9 cellular contexts compared by ENCODE assay signal in the genomic region with DNA sequence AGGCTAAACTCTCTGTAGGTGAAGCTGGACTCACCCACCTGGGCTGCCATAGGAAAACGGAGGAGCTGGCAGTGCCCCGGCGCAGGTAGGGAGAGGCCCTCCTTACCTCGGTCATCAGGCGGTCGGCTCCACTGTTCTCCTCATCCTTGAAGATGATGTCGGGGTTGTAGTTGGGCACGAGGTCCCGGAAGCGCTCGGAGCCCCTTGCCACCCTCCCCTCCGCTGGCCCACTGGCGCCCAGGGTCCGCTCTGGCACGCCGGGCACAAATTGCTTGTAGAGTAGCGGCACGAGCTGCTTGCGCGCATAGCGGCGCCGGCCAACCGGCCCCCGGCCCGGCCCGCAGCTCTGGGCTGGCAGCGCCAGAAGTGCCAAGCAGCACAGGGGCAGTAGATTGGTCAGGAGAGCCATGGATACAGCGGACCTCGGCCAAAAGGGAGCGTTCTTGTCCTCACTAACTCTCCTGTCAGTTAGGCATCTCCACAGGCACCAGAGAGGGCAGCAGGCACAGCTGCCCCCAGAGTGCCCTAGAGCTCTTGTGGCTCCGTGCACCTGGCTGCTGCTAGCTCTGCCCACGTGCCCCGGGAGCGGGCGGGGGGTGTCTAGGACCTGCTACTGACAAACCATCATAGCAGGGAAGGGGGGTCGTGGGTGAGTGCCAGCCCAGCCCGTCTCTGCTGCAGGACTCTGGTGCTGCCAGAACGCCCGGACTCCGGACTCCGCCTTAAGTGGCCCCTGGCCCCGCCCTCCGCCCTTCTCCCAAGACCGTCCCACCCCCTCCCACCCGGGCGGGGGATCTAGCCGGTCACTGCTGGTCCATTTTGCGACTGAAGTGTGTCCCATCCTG. TPM values are rescaled to one million over a fixed set of nuclear protein-coding genes. Genes with fewer than 3 reads are reported as not detected.
A peak's percentile ranks its signal among the peaks of the same experiment; 100 is the strongest.
DNase-seq lines count a peak whose midpoint lies in the region; FAIRE-seq and TF ChIP-seq lines count a peak whose summit lies in the region.
"Had no signal": no experiment of that assay in that cellular context is flagged by ENCODE, and none has a peak within 500 bp of the region (broad histone marks: within the 10 kb centered on the region; RNA-seq: fewer than 3 reads in every experiment).

TSS of gene DHH (minus strand) at position 698 of the 845 bp plus-strand sequence. CDS start at position 409, 289 bp downstream.

- H3K4me3 Mint-ChIP-seq in activated naive CD4-positive, alpha-beta T cell treated with anti-CD3 and anti-CD28 coated beads, Interleukin-2, amount 10 ng/mL, durations not matched to agents 7 days and 5 days: peak within 1 kb of the TSS; percentile 10
- peak within 1 kb of the TSS; percentile 38 for H3K4me3 Mint-ChIP-seq in activated T-helper 1 cell treated with anti-CD3 and anti-CD28 coated beads, Interleukin-12 subunit alpha, Interleukin-12 subunit beta, Interleukin-2, Interleukin-4 antibody, amounts not matched to agents 30 ng/mL and 10 ng/mL and 1 ng/mL, durations not matched to agents 14 hours and 24 hours and 36 hours

- peaks cover 69% of the 10 kb centered on the region for H3K27me3 Mint-ChIP-seq in activated naive CD4-positive, alpha-beta T cell treated with anti-CD3 and anti-CD28 coated beads, Interleukin-2, amount 10 ng/mL, durations not matched to agents 7 days and 5 days
- peaks cover 50% of the 10 kb centered on the region for H3K27me3 Mint-ChIP-seq in activated T-helper 1 cell treated with anti-CD3 and anti-CD28 coated beads, Interleukin-12 subunit alpha, Interleukin-12 subunit beta, Interleukin-2, Interleukin-4 antibody, amounts not matched to agents 30 ng/mL and 10 ng/mL and 1 ng/mL, durations not matched to agents 14 hours and 24 hours and 36 hours (ENCODE audit: insufficient read depth)

- H3K4me3 ChIP-seq in kidney (ENCODE audit: low read length in 2 of 2): no peak within 1 kb of the TSS
- peak within 1 kb of the TSS; percentile 23 to 27 for H3K4me3 ChIP-seq in tibial artery

- TF ChIP-seq CTCF in kidney (IDR thresholded peaks at IDR 0.05; ENCODE audit: borderline replicate concordance, extremely low read depth, insufficient read depth) (no peak), tibial artery (IDR thresholded peaks at IDR 0.05) (no peak)

- H3K27ac Mint-ChIP-seq in activated naive CD4-positive, alpha-beta T cell treated with anti-CD3 and anti-CD28 coated beads, Interleukin-2, amount 10 ng/mL, durations not matched to agents 7 days and 5 days: no peak within 1 kb of the TSS
- H3K27ac Mint-ChIP-seq in activated T-helper 1 cell treated with anti-CD3 and anti-CD28 coated beads, Interleukin-12 subunit alpha, Interleukin-12 subunit beta, Interleukin-2, Interleukin-4 antibody, amounts not matched to agents 30 ng/mL and 10 ng/mL and 1 ng/mL, durations not matched to agents 14 hours and 24 hours and 36 hours: peak within 1 kb of the TSS; percentile 53
- H3K27ac Mint-ChIP-seq: T-cell had no signal

- peaks cover 49% of the 10 kb centered on the region for H3K4me1 Mint-ChIP-seq in activated naive CD4-positive, alpha-beta T cell treated with anti-CD3 and anti-CD28 coated beads, Interleukin-2, amount 10 ng/mL, durations not matched to agents 7 days and 5 days
- peaks cover 49% of the 10 kb centered on the region for H3K4me1 Mint-ChIP-seq in activated T-helper 1 cell treated with anti-CD3 and anti-CD28 coated beads, Interleukin-12 subunit alpha, Interleukin-12 subunit beta, Interleukin-2, Interleukin-4 antibody, amounts not matched to agents 30 ng/mL and 10 ng/mL and 1 ng/mL, durations not matched to agents 14 hours and 24 hours and 36 hours (ENCODE audit: low read depth)

- H3K36me3 ChIP-seq in kidney (ENCODE audit: control insufficient read depth in 1 of 2, insufficient read depth in 2 of 2, low read length in 2 of 2): peaks cover 11 to 13% of the 10 kb centered on the region in 2 donors
- H3K36me3 ChIP-seq in tibial artery: peaks cover 28 to 34% (median 28%) of the 10 kb centered on the region in 3 donors

- no peak for FAIRE-seq in kidney (lab: Jason Lieb, UNC)

- H3K27ac ChIP-seq in kidney (ENCODE audit: low read depth in 2 of 2, low read length in 2 of 2) (no peak within 1 kb of the TSS), tibial artery (no peak within 1 kb of the TSS)

- no peak within 1 kb of the TSS for H3K9ac ChIP-seq in kidney (ENCODE audit: low read length in 2 of 2)

- CTCF ChIA-PET in activated naive CD4-positive, alpha-beta T cell treated with anti-CD3 and anti-CD28 coated beads, Interleukin-2, amount 10 ng/mL, durations not matched to agents 7 days and 5 days (lab: Charles Lee): interaction anchor here (0.6 to 12.0 kb wide), 9 partner anchors 7 to 51 kb away, joined by 3 to 174 read pairs (median 4); partner anchors contain the start of genes LMBR1L and TUBA1B
- CTCF ChIA-PET in HEK293T (lab: Yijun Ruan, JAX): interaction anchor here (0.9 to 1.4 kb wide), 4 partner anchors 24 to 51 kb away, joined by 3 to 4 read pairs (median 3); partner anchors contain the start of gene RHEBL1

- peaks cover 0 to 56% of the 10 kb centered on the region in 2 donors for H3K27me3 ChIP-seq in tibial artery

- no peaks in the 10 kb centered on the region for H3K9me3 ChIP-seq in kidney (ENCODE audit: control insufficient read depth in 1 of 2, low read length in 2 of 2)
- no peaks in the 10 kb centered on the region for H3K9me3 ChIP-seq in tibial artery

- H3K36me3 Mint-ChIP-seq in activated naive CD4-positive, alpha-beta T cell treated with anti-CD3 and anti-CD28 coated beads, Interleukin-2, amount 10 ng/mL, durations not matched to agents 7 days and 5 days: peaks cover 29% of the 10 kb centered on the region
- peaks cover 28% of the 10 kb centered on the region for H3K36me3 Mint-ChIP-seq in activated T-helper 1 cell treated with anti-CD3 and anti-CD28 coated beads, Interleukin-12 subunit alpha, Interleukin-12 subunit beta, Interleukin-2, Interleukin-4 antibody, amounts not matched to agents 30 ng/mL and 10 ng/mL and 1 ng/mL, durations not matched to agents 14 hours and 24 hours and 36 hours (ENCODE audit: low read depth)

- H3K4me1 ChIP-seq in kidney (ENCODE audit: control insufficient read depth in 1 of 2, insufficient read depth in 1 of 2, low read depth in 1 of 2, low read length in 2 of 2) (peaks cover 4 to 29% of the 10 kb centered on the region in 2 donors), tibial artery (peaks cover 0 to 48% (median 44%) of the 10 kb centered on the region in 4 donors)

- no peak for DNase-seq in activated naive CD4-positive, alpha-beta T cell treated with anti-CD3 and anti-CD28 coated beads, Interleukin-2, amount 10 ng/mL, durations not matched to agents 7 days and 5 days
- DNase-seq in activated naive CD4-positive, alpha-beta T cell treated with anti-CD3 and anti-CD28 coated beads, Interleukin-2, amount 50 U/mL, for 16 hours: no peak
- no peak for DNase-seq in activated T-helper 1 cell treated with anti-CD3 and anti-CD28 coated beads, Interleukin-12 subunit alpha, Interleukin-12 subunit beta, Interleukin-2, Interleukin-4 antibody, amounts not matched to agents 30 ng/mL and 10 ng/mL and 1 ng/mL, durations not matched to agents 14 hours and 24 hours and 36 hours (ENCODE audit: low spot score)
- DNase-seq in kidney (peak; percentile 82), tibial artery (peak; percentile 49 to 74), HK-2 (ENCODE audit: unreplicated experiment) (no peak), HEK293T (ENCODE audit: extremely low spot score) (no peak), UCSD-AML1 (lab: John Stamatoyannopoulos, UW; ENCODE audit: unreplicated experiment) (no peak)

- intact Hi-C loops in activated T-helper 1 cell treated with anti-CD3 and anti-CD28 coated beads, Interleukin-12 subunit alpha, Interleukin-12 subunit beta, Interleukin-2, Interleukin-4 antibody, amounts not matched to agents 30 ng/mL and 10 ng/mL and 1 ng/mL, durations not matched to agents 14 hours and 24 hours and 36 hours (cut with micrococcal nuclease): loop anchor here (5.0 kb wide), 1 partner anchor 248 kb away; no protein-coding TSS in a partner anchor
- intact Hi-C loops in kidney (cut with DNase I) (no loop called here), tibial artery (cut with DNase I; ENCODE audit: low total_unique reads) (no loop called here)

- POLR2A ChIA-PET in HEK293T (lab: Yijun Ruan, JAX): interaction anchor here (1.7 kb wide), 1 partner anchor 37 kb away, joined by 8 read pairs; the partner anchor contains the start of gene TUBA1B

- no peaks in the 10 kb centered on the region for H3K9me3 Mint-ChIP-seq in activated naive CD4-positive, alpha-beta T cell treated with anti-CD3 and anti-CD28 coated beads, Interleukin-2, amount 10 ng/mL, durations not matched to agents 7 days and 5 days
- no peaks in the 10 kb centered on the region for H3K9me3 Mint-ChIP-seq in activated T-helper 1 cell treated with anti-CD3 and anti-CD28 coated beads, Interleukin-12 subunit alpha, Interleukin-12 subunit beta, Interleukin-2, Interleukin-4 antibody, amounts not matched to agents 30 ng/mL and 10 ng/mL and 1 ng/mL, durations not matched to agents 14 hours and 24 hours and 36 hours
- H3K9me3 Mint-ChIP-seq: T-cell had no signal

TF ChIP-seq in HEK293T, 16 proteins besides CTCF, POLR2A, EP300 and RAD21:
- TF ChIP-seq PKNOX1 (IDR thresholded peaks at IDR 0.05) (no peak), NFRKB (IDR thresholded peaks at IDR 0.05) (no peak), SUZ12 (IDR thresholded peaks at IDR 0.05) (no peak), ZNF384 (IDR thresholded peaks at IDR 0.05) (no peak), LEF1 (IDR thresholded peaks at IDR 0.05; ENCODE audit: borderline replicate concordance) (no peak)

RNA-seq across cellular contexts. Expression of gene DHH, which starts in this region (rescaled TPM):
- 0.10 TPM in 1 of 2 replicates, not detected in the other for total RNA-seq in activated T-helper 1 cell treated with anti-CD3 and anti-CD28 coated beads, Interleukin-12 subunit alpha, Interleukin-12 subunit beta, Interleukin-2, Interleukin-4 antibody, amounts not matched to agents 30 ng/mL and 10 ng/mL and 1 ng/mL, durations not matched to agents 14 hours and 24 hours and 36 hours
- 1.6 TPM for total RNA-seq in kidney
- polyA plus RNA-seq in kidney (ENCODE audit: insufficient read depth, low read depth, low replicate concordance): 0.54 TPM

Comparison
In these comparisons a context has a peak if more than half of its experiments do, and no peak if none do; other contexts are left out.
1. DNase-seq: peak in kidney (single experiment) and tibial artery (2 of 2); none in activated naive CD4-positive, alpha-beta T cell treated with anti-CD3 and anti-CD28 coated beads, Interleukin-2, amount 10 ng/mL, durations not matched to agents 7 days and 5 days (single experiment), activated naive CD4-positive, alpha-beta T cell treated with anti-CD3 and anti-CD28 coated beads, Interleukin-2, amount 50 U/mL, for 16 hours (single experiment), activated T-helper 1 cell treated with anti-CD3 and anti-CD28 coated beads, Interleukin-12 subunit alpha, Interleukin-12 subunit beta, Interleukin-2, Interleukin-4 antibody, amounts not matched to agents 30 ng/mL and 10 ng/mL and 1 ng/mL, durations not matched to agents 14 hours and 24 hours and 36 hours (single experiment), HK-2 (single experiment), HEK293T (single experiment) and UCSD-AML1 (single experiment).
2. H3K4me3 ChIP-seq: peak in tibial artery (2 of 2); none in kidney (0 of 2).